1 cellular context compared by ENCODE assay signal in the genomic region with DNA sequence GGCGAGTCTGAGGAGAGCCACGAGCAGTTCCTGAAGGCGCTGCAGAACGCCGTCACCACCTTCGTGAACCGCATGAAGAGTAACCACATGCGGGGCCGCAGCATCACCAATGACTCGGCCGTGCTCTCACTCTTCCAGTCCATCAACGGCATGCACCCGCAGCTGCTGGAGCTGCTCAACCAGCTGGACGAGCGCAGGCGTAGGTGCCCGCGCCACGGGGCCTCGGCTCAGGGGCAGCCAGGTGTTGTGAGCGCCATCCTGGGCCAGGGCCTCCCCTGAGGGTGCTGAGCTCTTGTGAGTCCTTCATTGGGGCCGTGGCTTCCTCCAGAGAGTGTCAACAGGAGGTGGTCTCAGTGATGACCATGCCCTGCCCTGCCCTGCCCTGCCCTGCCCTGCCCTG.
TF ChIP-seq lines count a peak whose summit lies in the region.

No MANE protein-coding gene starts in this region.

TF ChIP-seq in GM12878, 131 proteins besides CTCF, POLR2A, EP300 and RAD21:
- TF ChIP-seq NR2C2 (IDR thresholded peaks at IDR 0.05; ENCODE audit: borderline replicate concordance, control insufficient read depth, insufficient read length, low read depth) (no peak), WRNIP1 (IDR thresholded peaks at IDR 0.05; ENCODE audit: borderline replicate concordance, low read depth, low read length) (no peak), TCF7 (IDR thresholded peaks at IDR 0.05; ENCODE audit: borderline replicate concordance) (no peak), CREM (IDR thresholded peaks at IDR 0.05; ENCODE audit: low read depth) (no peak), SMAD1 (IDR thresholded peaks at IDR 0.05; ENCODE audit: low read depth, partially characterized antibody) (no peak), POLR2AphosphoS5 (IDR thresholded peaks at IDR 0.05; ENCODE audit: low read length) (no peak), SMAD5 (IDR thresholded peaks at IDR 0.05; ENCODE audit: low read depth) (no peak), SUZ12 (IDR thresholded peaks at IDR 0.05; ENCODE audit: unreplicated experiment) (no peak), TBL1XR1 (IDR thresholded peaks at IDR 0.05; ENCODE audit: low read depth, low read length) (no peak), HSF1 (IDR thresholded peaks at IDR 0.05; ENCODE audit: low read depth, low read length) (no peak), ZNF217 (IDR thresholded peaks at IDR 0.05) (no peak), JUNB (IDR thresholded peaks at IDR 0.05) (no peak)
- TF ChIP-seq, protein P1, sequence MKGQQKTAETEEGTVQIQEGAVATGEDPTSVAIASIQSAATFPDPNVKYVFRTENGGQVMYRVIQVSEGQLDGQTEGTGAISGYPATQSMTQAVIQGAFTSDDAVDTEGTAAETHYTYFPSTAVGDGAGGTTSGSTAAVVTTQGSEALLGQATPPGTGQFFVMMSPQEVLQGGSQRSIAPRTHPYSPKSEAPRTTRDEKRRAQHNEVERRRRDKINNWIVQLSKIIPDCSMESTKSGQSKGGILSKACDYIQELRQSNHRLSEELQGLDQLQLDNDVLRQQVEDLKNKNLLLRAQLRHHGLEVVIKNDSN (IDR thresholded peaks at IDR 0.05; ENCODE audit: borderline replicate concordance, extremely low read length, insufficient read depth, low read depth, low read length): no peak
- TF ChIP-seq, protein P2, sequence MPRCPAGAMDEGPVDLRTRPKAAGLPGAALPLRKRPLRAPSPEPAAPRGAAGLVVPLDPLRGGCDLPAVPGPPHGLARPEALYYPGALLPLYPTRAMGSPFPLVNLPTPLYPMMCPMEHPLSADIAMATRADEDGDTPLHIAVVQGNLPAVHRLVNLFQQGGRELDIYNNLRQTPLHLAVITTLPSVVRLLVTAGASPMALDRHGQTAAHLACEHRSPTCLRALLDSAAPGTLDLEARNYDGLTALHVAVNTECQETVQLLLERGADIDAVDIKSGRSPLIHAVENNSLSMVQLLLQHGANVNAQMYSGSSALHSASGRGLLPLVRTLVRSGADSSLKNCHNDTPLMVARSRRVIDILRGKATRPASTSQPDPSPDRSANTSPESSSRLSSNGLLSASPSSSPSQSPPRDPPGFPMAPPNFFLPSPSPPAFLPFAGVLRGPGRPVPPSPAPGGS (IDR thresholded peaks at IDR 0.05; ENCODE audit: borderline replicate concordance, insufficient read depth, low read depth, low read length, poor library complexity, severe bottlenecking): no peak
- TF ChIP-seq, protein P3, sequence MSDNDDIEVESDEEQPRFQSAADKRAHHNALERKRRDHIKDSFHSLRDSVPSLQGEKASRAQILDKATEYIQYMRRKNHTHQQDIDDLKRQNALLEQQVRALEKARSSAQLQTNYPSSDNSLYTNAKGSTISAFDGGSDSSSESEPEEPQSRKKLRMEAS (IDR thresholded peaks at IDR 0.05; ENCODE audit: low read depth, low read length): no peak
